34 cellular contexts compared by ENCODE assay signal in genomic region chr11:2289859-2290258, GRCh38. TPM values are rescaled to one million over a fixed set of nuclear protein-coding genes. Genes with fewer than 3 reads are reported as not detected.
DNase-seq lines count a peak whose midpoint lies in the region; ATAC-seq, FAIRE-seq and TF ChIP-seq lines count a peak whose summit lies in the region.
"Had no signal": no experiment of that assay in that cellular context is flagged by ENCODE, and none has a peak within 500 bp of the region (broad histone marks: within the 10 kb centered on the region; RNA-seq: fewer than 3 reads in every experiment).

No MANE protein-coding gene starts in this region.

- no peaks in the 10 kb centered on the region for H3K4me1 ChIP-seq in endodermal cell (ENCODE audit: control insufficient read depth, insufficient read depth, low read length)
- H3K4me1 ChIP-seq: esophagus muscularis mucosa, parathyroid adenoma had no signal

- FAIRE-seq in RCC 7860 (lab: Jason Lieb, UNC): no peak
- FAIRE-seq: islet of Langerhans had no signal

- H3K36me3 Mint-ChIP-seq in endodermal cell (ENCODE audit: low read depth) (no peaks in the 10 kb centered on the region), type B pancreatic cell (no peaks in the 10 kb centered on the region)
- peaks cover 5% of the 10 kb centered on the region for H3K36me3 Mint-ChIP-seq in natural killer cell treated with Interleukin-12 subunit alpha and Interleukin-12 subunit beta and Interleukin-15 and Interleukin-18, amount 100 ng/mL, for 72 hours
- H3K36me3 Mint-ChIP-seq: activated CD4-positive, alpha-beta memory T cell treated with anti-CD3 and anti-CD28 coated beads for 36 hours had no signal

- intact Hi-C loops in cardiac septum (cut with DNase I) (no loop called here), left ventricle myocardium superior (cut with micrococcal nuclease) (no loop called here)

- peaks cover 8% of the 10 kb centered on the region for H3K27me3 ChIP-seq in endodermal cell (ENCODE audit: control insufficient read depth, insufficient read depth, low read length, poor library complexity, severe bottlenecking)
- H3K27me3 ChIP-seq: MG63 had no signal

- no peaks in the 10 kb centered on the region for H3K4me1 Mint-ChIP-seq in endodermal cell
- peaks cover 21 to 39% of the 10 kb centered on the region in 2 donors for H3K4me1 Mint-ChIP-seq in natural killer cell treated with Interleukin-12 subunit alpha and Interleukin-12 subunit beta and Interleukin-15 and Interleukin-18, amount 100 ng/mL, for 72 hours (ENCODE audit: low read depth in 2 of 2)
- H3K4me1 Mint-ChIP-seq in type B pancreatic cell (ENCODE audit: unreplicated experiment): peaks cover 5% of the 10 kb centered on the region

- peaks cover 44% of the 10 kb centered on the region for H3K27me3 Mint-ChIP-seq in endodermal cell (ENCODE audit: insufficient read depth)
- H3K27me3 Mint-ChIP-seq in natural killer cell treated with Interleukin-12 subunit alpha and Interleukin-12 subunit beta and Interleukin-15 and Interleukin-18, amount 100 ng/mL, for 72 hours: no peaks in the 10 kb centered on the region
- peaks cover 43% of the 10 kb centered on the region for H3K27me3 Mint-ChIP-seq in type B pancreatic cell
- H3K27me3 Mint-ChIP-seq: CD4-positive, alpha-beta T cell; stimulated activated naive CD8-positive, alpha-beta T cell treated with anti-CD3 and anti-CD28 coated beads, Interleukin-15, Interleukin-2, amounts not matched to agents 100 ng/mL and 50 ng/mL, for 24 hours had no signal

- no peak overlapping the region for H3K27ac Mint-ChIP-seq in endodermal cell
- no peak overlapping the region for H3K27ac Mint-ChIP-seq in natural killer cell treated with Interleukin-12 subunit alpha and Interleukin-12 subunit beta and Interleukin-15 and Interleukin-18, amount 100 ng/mL, for 72 hours
- no peak overlapping the region for H3K27ac Mint-ChIP-seq in type B pancreatic cell
- H3K27ac Mint-ChIP-seq: activated CD4-positive, alpha-beta memory T cell treated with anti-CD3 and anti-CD28 coated beads for 36 hours; activated T-helper 2 cell treated with anti-CD3 and anti-CD28 coated beads, Interferon-gamma antibody, Interleukin-2, Interleukin-4, amounts not matched to agents 10 μg/mL and 5 μg/mL and 100 μg/mL, durations not matched to agents 14 hours and 24 hours and 36 hours; CD4-positive, alpha-beta T cell; dendritic cell treated with granulocyte-macrophage colony-stimulating factor and Interleukin-4, amounts not matched to agents 40 ng/mL and 50 ng/mL, for 4 days; HFFc6; nephron; stimulated activated naive CD8-positive, alpha-beta T cell treated with anti-CD3 and anti-CD28 coated beads, Interleukin-15, Interleukin-2, amounts not matched to agents 100 ng/mL and 50 ng/mL, for 24 hours; T-helper 17 cell had no signal

- no peaks in the 10 kb centered on the region for H3K9me3 ChIP-seq in endodermal cell (ENCODE audit: control insufficient read depth, low read length)
- H3K9me3 ChIP-seq: esophagus muscularis mucosa, MG63 had no signal

- no peak overlapping the region for H3K27ac ChIP-seq in endodermal cell (ENCODE audit: low read depth, low read length)
- H3K27ac ChIP-seq: esophagus muscularis mucosa, parathyroid adenoma had no signal

- H3K9ac ChIP-seq in endodermal cell (ENCODE audit: extremely low read depth, low read length, poor library complexity, severe bottlenecking): no peak overlapping the region
- H3K9ac ChIP-seq: parathyroid adenoma had no signal

- H3K36me3 ChIP-seq in endodermal cell (ENCODE audit: control insufficient read depth, insufficient read depth, low read length): no peaks in the 10 kb centered on the region
- H3K36me3 ChIP-seq: esophagus muscularis mucosa, MG63 had no signal

- WGBS in endodermal cell (ENCODE audit: insufficient coverage in 1 of 2, insufficient read length in 1 of 2), 2 experiments: 78 to 82% methylated on average over 5 to 10 of the region's 10 CpGs

- TF ChIP-seq CTCF in endodermal cell (conservative IDR thresholded peaks at IDR 0.05): no peak
- TF ChIP-seq CTCF in type B pancreatic cell (conservative IDR thresholded peaks at IDR 0.05): no peak

- no peak overlapping the region for H3K4me3 ChIP-seq in endodermal cell (ENCODE audit: low read length)
- H3K4me3 ChIP-seq: esophagus muscularis mucosa, MG63, smooth muscle cell had no signal

- H3K9me3 Mint-ChIP-seq in endodermal cell (no peaks in the 10 kb centered on the region), type B pancreatic cell (no peaks in the 10 kb centered on the region)
- no peaks in the 10 kb centered on the region for H3K9me3 Mint-ChIP-seq in natural killer cell treated with Interleukin-12 subunit alpha and Interleukin-12 subunit beta and Interleukin-15 and Interleukin-18, amount 100 ng/mL, for 72 hours
- H3K9me3 Mint-ChIP-seq: activated CD4-positive, alpha-beta memory T cell treated with anti-CD3 and anti-CD28 coated beads for 36 hours; activated T-helper 2 cell treated with anti-CD3 and anti-CD28 coated beads, Interferon-gamma antibody, Interleukin-2, Interleukin-4, amounts not matched to agents 10 μg/mL and 5 μg/mL and 100 μg/mL, durations not matched to agents 14 hours and 24 hours and 36 hours; CD4-positive, alpha-beta T cell; dendritic cell treated with granulocyte-macrophage colony-stimulating factor and Interleukin-4, amounts not matched to agents 40 ng/mL and 50 ng/mL, for 4 days; HFFc6; stimulated activated naive CD8-positive, alpha-beta T cell treated with anti-CD3 and anti-CD28 coated beads, Interleukin-15, Interleukin-2, amounts not matched to agents 100 ng/mL and 50 ng/mL, for 24 hours had no signal

- peak; percentile 39 for DNase-seq in cardiac septum (ENCODE audit: low spot score)
- DNase-seq in left ventricle myocardium superior: no peak
- DNase-seq in endodermal cell: peak; percentile 28
- DNase-seq in natural killer cell treated with Interleukin-12 subunit alpha and Interleukin-12 subunit beta and Interleukin-15 and Interleukin-18, amount 100 ng/mL, for 72 hours (ENCODE audit: low spot score): peak; percentile 37
- peak; percentile 36 for DNase-seq in type B pancreatic cell (ENCODE audit: extremely low spot score, unreplicated experiment)
- DNase-seq in RCC 7860 (ENCODE audit: low spot score): no peak
- DNase-seq in NCI-H1694 treated with DMSO at 0.1 percent for 48 hours (lab: John Stamatoyannopoulos, UW): no peak
- DNase-seq: activated CD4-positive, alpha-beta T cell treated with anti-CD3 and anti-CD28 coated beads for 1 hour; activated CD8-positive, alpha-beta memory T cell treated with anti-CD3 and anti-CD28 coated beads, Interleukin-2, amount 50 U/mL, for 4 hours; AML-193; CD4-positive, alpha-beta T cell; central memory CD4-positive, alpha-beta T cell; foreskin fibroblast; HFFc6; KG1; NCI-H1105 treated with DMSO at 0.1 percent for 48 hours; NCI-H2029; NK-92 treated with Interleukin-12 subunit alpha and Interleukin-12 subunit beta, amount 100 ng/mL, for 24 hours; stimulated activated CD4-positive, alpha-beta T cell treated with anti-CD3 and anti-CD28 coated beads, Interleukin-1b, Interleukin-23, amount 100 ng/mL, for 48 hours; T-helper 17 cell had no signal

- ATAC-seq in left ventricle myocardium superior (no peak), HG03354 (IDR thresholded peaks at IDR 0.05; ENCODE audit: poor library complexity, severe bottlenecking, unreplicated experiment) (no peak)
- no peak for ATAC-seq in natural killer cell treated with Interleukin-12 subunit alpha and Interleukin-12 subunit beta and Interleukin-15 and Interleukin-18, amount 100 ng/mL, for 72 hours
- ATAC-seq: T-helper 17 cell had no signal

- H3K4me3 Mint-ChIP-seq in endodermal cell (no peak overlapping the region), type B pancreatic cell (no peak overlapping the region)
- H3K4me3 Mint-ChIP-seq in natural killer cell treated with Interleukin-12 subunit alpha and Interleukin-12 subunit beta and Interleukin-15 and Interleukin-18, amount 100 ng/mL, for 72 hours: no peak overlapping the region
- H3K4me3 Mint-ChIP-seq: activated CD4-positive, alpha-beta memory T cell treated with anti-CD3 and anti-CD28 coated beads for 36 hours; CD4-positive, alpha-beta T cell; dendritic cell treated with granulocyte-macrophage colony-stimulating factor and Interleukin-4, amounts not matched to agents 40 ng/mL and 50 ng/mL, for 4 days; HFFc6; nephron; stimulated activated naive CD8-positive, alpha-beta T cell treated with anti-CD3 and anti-CD28 coated beads, Interleukin-15, Interleukin-2, amounts not matched to agents 100 ng/mL and 50 ng/mL, for 24 hours; T-helper 17 cell had no signal

RNA-seq across cellular contexts. Expression of gene C11orf21, which starts 11.9 kb away (rescaled TPM):
- 23.2 TPM for total RNA-seq in cardiac septum
- total RNA-seq in left ventricle myocardium superior: 66.5 TPM
- under 1 TPM in 1 of 2 donors, not detected in 1; 0.20 TPM for total RNA-seq in endodermal cell
- polyA plus RNA-seq in endodermal cell (2013, experiment 1 of 2): not detected
- polyA plus RNA-seq in endodermal cell (2013, experiment 2 of 2): not detected
- 1 to 10 TPM; 7.2 to 7.6 TPM for total RNA-seq in natural killer cell treated with Interleukin-12 subunit alpha and Interleukin-12 subunit beta and Interleukin-15 and Interleukin-18, amount 100 ng/mL, for 72 hours
- total RNA-seq in type B pancreatic cell (ENCODE audit: low replicate concordance): 0.51 and 1.2 TPM in 2 replicates
- total RNA-seq: A673, HFFc6, lung microvascular endothelial cell, smooth muscle cell had no signal
- polyA plus RNA-seq: smooth muscle cell had no signal

RNA-seq across cellular contexts. Expression of gene TSPAN32, which starts 12.0 kb away (rescaled TPM):
- total RNA-seq in cardiac septum: 26.2 TPM
- 19.9 TPM for total RNA-seq in left ventricle myocardium superior
- total RNA-seq in endodermal cell: not detected
- not detected for polyA plus RNA-seq in endodermal cell (2013, experiment 1 of 2)
- 0.70 TPM for polyA plus RNA-seq in endodermal cell (2013, experiment 2 of 2)
- total RNA-seq in natural killer cell treated with Interleukin-12 subunit alpha and Interleukin-12 subunit beta and Interleukin-15 and Interleukin-18, amount 100 ng/mL, for 72 hours: 1 to 10 TPM; 4.3 to 9.9 TPM
- 2.6 and 7.2 TPM in 2 replicates for total RNA-seq in type B pancreatic cell (ENCODE audit: low replicate concordance)
- total RNA-seq: A673, Daoy, HFFc6, lung microvascular endothelial cell, smooth muscle cell had no signal
- polyA plus RNA-seq: smooth muscle cell had no signal

RNA-seq across cellular contexts. Expression of gene ASCL2, which starts 19.5 kb away (rescaled TPM):
- total RNA-seq in cardiac septum (not detected), left ventricle myocardium superior (0.17 TPM), endodermal cell (not detected), type B pancreatic cell (ENCODE audit: low replicate concordance) (5.6 and 13.6 TPM in 2 replicates)
- 1.2 TPM for polyA plus RNA-seq in endodermal cell (2013, experiment 1 of 2)
- 1.1 TPM for polyA plus RNA-seq in endodermal cell (2013, experiment 2 of 2)
- total RNA-seq in natural killer cell treated with Interleukin-12 subunit alpha and Interleukin-12 subunit beta and Interleukin-15 and Interleukin-18, amount 100 ng/mL, for 72 hours: 1 to 10 TPM; 2.5 to 5.3 TPM
- total RNA-seq: A673; CD4-positive, alpha-beta T cell; Daoy; HFFc6; smooth muscle cell had no signal

Comparison
In these comparisons a context has a peak if more than half of its experiments do, and no peak if none do; other contexts are left out.
1. DNase-seq: peak in cardiac septum (single experiment), endodermal cell (single experiment), natural killer cell treated with Interleukin-12 subunit alpha and Interleukin-12 subunit beta and Interleukin-15 and Interleukin-18, amount 100 ng/mL, for 72 hours (single experiment) and type B pancreatic cell (single experiment); none in left ventricle myocardium superior (single experiment), RCC 7860 (single experiment) and NCI-H1694 treated with DMSO at 0.1 percent for 48 hours (single experiment).